In the genomic region with DNA sequence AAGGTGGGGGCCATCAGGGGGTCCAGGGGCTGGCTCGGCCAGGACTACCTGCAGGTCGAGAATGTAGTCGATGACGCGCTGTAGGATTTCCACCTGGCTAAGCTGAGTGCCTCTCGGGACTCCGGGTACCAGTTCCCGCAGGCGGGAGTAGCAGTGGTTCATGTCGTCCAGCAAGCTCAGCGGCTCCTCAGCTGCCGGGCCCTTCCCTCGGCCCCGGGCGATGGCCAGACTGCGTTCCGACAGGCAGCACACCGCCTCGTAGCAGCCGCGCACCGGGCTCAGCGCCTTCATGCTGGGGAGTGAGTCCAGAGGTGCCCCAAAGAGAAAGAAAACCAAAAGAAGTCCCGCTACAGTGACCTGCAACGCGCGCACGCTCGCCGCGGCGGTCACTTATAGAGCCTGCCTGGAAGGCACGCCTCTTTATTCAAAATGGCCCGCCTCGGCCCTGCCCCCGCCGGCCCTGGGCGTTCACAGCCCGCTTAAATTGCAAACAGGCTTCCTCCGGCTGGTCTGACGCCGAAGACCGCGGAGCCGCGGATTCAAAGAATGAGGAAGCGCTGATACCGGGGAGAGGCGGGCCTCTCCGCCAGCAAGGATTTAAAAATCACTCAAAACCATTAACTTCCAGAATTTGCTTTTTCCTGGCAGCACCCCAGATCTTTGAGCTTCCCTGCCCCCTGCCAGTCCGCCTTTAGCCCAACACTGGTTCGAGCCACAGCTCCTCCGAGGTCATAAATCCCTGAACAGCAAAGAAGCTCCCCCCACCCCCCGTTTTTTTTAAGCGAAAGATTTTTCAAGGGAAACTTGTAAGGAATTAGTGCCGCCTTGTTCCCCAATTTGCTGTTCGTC, we compare ENCODE assay signal across 1 cellular context.
A peak's percentile ranks its signal among the peaks of the same experiment; 100 is the strongest.
TF ChIP-seq lines count a peak whose summit lies in the region.

A gene with protein sequence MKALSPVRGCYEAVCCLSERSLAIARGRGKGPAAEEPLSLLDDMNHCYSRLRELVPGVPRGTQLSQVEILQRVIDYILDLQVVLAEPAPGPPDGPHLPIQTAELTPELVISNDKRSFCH (minus strand): TSS at position 366 of the 849 bp plus-strand sequence. CDS start 75 bp downstream, at position 291.

TF ChIP-seq in HepG2, 621 proteins besides CTCF, POLR2A, EP300 and RAD21 (continued from another document and continues in another):
- TF ChIP-seq, protein P1, sequence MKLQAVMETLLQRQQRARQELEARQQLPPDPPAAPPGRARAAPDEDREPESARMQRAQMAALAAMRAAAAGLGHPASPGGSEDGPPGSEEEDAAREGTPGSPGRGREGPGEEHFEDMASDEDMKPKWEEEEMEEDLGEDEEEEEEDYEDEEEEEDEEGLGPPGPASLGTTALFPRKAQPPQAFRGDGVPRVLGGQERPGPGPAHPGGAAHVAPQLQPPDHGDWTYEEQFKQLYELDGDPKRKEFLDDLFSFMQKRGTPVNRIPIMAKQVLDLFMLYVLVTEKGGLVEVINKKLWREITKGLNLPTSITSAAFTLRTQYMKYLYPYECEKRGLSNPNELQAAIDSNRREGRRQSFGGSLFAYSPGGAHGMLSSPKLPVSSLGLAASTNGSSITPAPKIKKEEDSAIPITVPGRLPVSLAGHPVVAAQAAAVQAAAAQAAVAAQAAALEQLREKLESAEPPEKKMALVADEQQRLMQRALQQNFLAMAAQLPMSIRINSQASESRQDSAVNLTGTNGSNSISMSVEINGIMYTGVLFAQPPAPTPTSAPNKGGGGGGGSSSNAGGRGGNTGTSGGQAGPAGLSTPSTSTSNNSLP (IDR thresholded peaks at IDR 0.05; ENCODE audit: low read depth, low read length): no peak
- TF ChIP-seq, protein P2, sequence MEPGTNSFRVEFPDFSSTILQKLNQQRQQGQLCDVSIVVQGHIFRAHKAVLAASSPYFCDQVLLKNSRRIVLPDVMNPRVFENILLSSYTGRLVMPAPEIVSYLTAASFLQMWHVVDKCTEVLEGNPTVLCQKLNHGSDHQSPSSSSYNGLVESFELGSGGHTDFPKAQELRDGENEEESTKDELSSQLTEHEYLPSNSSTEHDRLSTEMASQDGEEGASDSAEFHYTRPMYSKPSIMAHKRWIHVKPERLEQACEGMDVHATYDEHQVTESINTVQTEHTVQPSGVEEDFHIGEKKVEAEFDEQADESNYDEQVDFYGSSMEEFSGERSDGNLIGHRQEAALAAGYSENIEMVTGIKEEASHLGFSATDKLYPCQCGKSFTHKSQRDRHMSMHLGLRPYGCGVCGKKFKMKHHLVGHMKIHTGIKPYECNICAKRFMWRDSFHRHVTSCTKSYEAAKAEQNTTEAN (CRISPR knock-in tag; conservative IDR thresholded peaks at IDR 0.05): peak; percentile 3; the same call in 1 of the 2 replicates
- TF ChIP-seq NCOA5 (CRISPR knock-in tag; IDR thresholded peaks at IDR 0.05) (no peak), PRPF4 (IDR thresholded peaks at IDR 0.05; ENCODE audit: low read depth, low read length, poor library complexity, severe bottlenecking) (no peak), ZNF282 (IDR thresholded peaks at IDR 0.05; ENCODE audit: partially characterized antibody) (no peak), ZNF367 (CRISPR knock-in tag; IDR thresholded peaks at IDR 0.05; ENCODE audit: borderline replicate concordance) (no peak), FLYWCH1 (CRISPR knock-in tag; IDR thresholded peaks at IDR 0.05) (no peak), XBP1 (CRISPR knock-in tag; IDR thresholded peaks at IDR 0.05) (no peak), NONO (IDR thresholded peaks at IDR 0.05) (no peak), NONO (CRISPR knock-in tag; conservative IDR thresholded peaks at IDR 0.05) (peak; percentile 57; the same call in 1 of the 2 replicates), ZBTB38 (CRISPR knock-in tag; IDR thresholded peaks at IDR 0.05) (0 out of 2 replicates have a peak, but pooled peaks have one; percentile 41), MYC (CRISPR knock-in tag; IDR thresholded peaks at IDR 0.05; ENCODE audit: borderline replicate concordance) (peak; percentile 52; the same call in 1 of the 2 replicates), ZFP1 (CRISPR knock-in tag; IDR thresholded peaks at IDR 0.05) (no peak), ZNF138 (CRISPR knock-in tag; IDR thresholded peaks at IDR 0.05; ENCODE audit: low read depth) (no peak), CREM (IDR thresholded peaks at IDR 0.05) (peak; percentile 41), CREM (CRISPR knock-in tag; IDR thresholded peaks at IDR 0.05) (no peak), ZNF224 (CRISPR knock-in tag; IDR thresholded peaks at IDR 0.05) (0 out of 2 replicates have a peak, but pooled peaks have one; percentile 64), ZNF781 (CRISPR knock-in tag; IDR thresholded peaks at IDR 0.05; ENCODE audit: borderline replicate concordance, not compliant biosample characterization) (no peak), ZKSCAN1 (IDR thresholded peaks at IDR 0.05; ENCODE audit: low read length) (no peak), HNRNPH1 (optimal IDR thresholded peaks at IDR 0.05; ENCODE audit: low read depth, low read length) (no peak), ZNF772 (CRISPR knock-in tag; IDR thresholded peaks at IDR 0.05) (0 out of 2 replicates have a peak, but pooled peaks have one; percentile 61), NFE2L2 (IDR thresholded peaks at IDR 0.05; ENCODE audit: low read length) (no peak), MEF2D (CRISPR knock-in tag; IDR thresholded peaks at IDR 0.05) (no peak), ZNF776 (CRISPR knock-in tag; IDR thresholded peaks at IDR 0.05) (0 out of 2 replicates have a peak, but pooled peaks have one; percentile 50), SMC3 (IDR thresholded peaks at IDR 0.05; ENCODE audit: low read length) (no peak), PHF8 (CRISPR knock-in tag; IDR thresholded peaks at IDR 0.05) (peak; percentile 62; the same call in 1 of the 2 replicates), MTA1 (CRISPR knock-in tag; IDR thresholded peaks at IDR 0.05; ENCODE audit: borderline replicate concordance) (no peak), NFE2 (CRISPR knock-in tag; IDR thresholded peaks at IDR 0.05) (no peak), ZNF546 (CRISPR knock-in tag; conservative IDR thresholded peaks at IDR 0.05) (no peak), RELA (CRISPR knock-in tag; IDR thresholded peaks at IDR 0.05) (no peak), RCOR2 (CRISPR knock-in tag; IDR thresholded peaks at IDR 0.05) (no peak), KDM6A (CRISPR knock-in tag; IDR thresholded peaks at IDR 0.05; ENCODE audit: low read depth) (no peak), TCF7L2 (IDR thresholded peaks at IDR 0.05; ENCODE audit: low read depth, low read length) (no peak), ATF1 (CRISPR knock-in tag; IDR thresholded peaks at IDR 0.05) (no peak)
- TF ChIP-seq, protein P3, sequence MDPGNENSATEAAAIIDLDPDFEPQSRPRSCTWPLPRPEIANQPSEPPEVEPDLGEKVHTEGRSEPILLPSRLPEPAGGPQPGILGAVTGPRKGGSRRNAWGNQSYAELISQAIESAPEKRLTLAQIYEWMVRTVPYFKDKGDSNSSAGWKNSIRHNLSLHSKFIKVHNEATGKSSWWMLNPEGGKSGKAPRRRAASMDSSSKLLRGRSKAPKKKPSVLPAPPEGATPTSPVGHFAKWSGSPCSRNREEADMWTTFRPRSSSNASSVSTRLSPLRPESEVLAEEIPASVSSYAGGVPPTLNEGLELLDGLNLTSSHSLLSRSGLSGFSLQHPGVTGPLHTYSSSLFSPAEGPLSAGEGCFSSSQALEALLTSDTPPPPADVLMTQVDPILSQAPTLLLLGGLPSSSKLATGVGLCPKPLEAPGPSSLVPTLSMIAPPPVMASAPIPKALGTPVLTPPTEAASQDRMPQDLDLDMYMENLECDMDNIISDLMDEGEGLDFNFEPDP (CRISPR knock-in tag; conservative IDR thresholded peaks at IDR 0.05): no peak
- TF ChIP-seq, protein P4, sequence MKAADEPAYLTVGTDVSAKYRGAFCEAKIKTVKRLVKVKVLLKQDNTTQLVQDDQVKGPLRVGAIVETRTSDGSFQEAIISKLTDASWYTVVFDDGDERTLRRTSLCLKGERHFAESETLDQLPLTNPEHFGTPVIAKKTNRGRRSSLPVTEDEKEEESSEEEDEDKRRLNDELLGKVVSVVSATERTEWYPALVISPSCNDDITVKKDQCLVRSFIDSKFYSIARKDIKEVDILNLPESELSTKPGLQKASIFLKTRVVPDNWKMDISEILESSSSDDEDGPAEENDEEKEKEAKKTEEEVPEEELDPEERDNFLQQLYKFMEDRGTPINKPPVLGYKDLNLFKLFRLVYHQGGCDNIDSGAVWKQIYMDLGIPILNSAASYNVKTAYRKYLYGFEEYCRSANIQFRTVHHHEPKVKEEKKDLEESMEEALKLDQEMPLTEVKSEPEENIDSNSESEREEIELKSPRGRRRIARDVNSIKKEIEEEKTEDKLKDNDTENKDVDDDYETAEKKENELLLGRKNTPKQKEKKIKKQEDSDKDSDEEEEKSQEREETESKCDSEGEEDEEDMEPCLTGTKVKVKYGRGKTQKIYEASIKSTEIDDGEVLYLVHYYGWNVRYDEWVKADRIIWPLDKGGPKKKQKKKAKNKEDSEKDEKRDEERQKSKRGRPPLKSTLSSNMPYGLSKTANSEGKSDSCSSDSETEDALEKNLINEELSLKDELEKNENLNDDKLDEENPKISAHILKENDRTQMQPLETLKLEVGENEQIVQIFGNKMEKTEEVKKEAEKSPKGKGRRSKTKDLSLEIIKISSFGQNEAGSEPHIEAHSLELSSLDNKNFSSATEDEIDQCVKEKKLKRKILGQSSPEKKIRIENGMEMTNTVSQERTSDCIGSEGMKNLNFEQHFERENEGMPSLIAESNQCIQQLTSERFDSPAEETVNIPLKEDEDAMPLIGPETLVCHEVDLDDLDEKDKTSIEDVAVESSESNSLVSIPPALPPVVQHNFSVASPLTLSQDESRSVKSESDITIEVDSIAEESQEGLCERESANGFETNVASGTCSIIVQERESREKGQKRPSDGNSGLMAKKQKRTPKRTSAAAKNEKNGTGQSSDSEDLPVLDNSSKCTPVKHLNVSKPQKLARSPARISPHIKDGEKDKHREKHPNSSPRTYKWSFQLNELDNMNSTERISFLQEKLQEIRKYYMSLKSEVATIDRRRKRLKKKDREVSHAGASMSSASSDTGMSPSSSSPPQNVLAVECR (CRISPR knock-in tag; IDR thresholded peaks at IDR 0.05; ENCODE audit: borderline replicate concordance): peak; percentile 75; the same call in 1 of the 2 replicates
- TF ChIP-seq, protein P5, sequence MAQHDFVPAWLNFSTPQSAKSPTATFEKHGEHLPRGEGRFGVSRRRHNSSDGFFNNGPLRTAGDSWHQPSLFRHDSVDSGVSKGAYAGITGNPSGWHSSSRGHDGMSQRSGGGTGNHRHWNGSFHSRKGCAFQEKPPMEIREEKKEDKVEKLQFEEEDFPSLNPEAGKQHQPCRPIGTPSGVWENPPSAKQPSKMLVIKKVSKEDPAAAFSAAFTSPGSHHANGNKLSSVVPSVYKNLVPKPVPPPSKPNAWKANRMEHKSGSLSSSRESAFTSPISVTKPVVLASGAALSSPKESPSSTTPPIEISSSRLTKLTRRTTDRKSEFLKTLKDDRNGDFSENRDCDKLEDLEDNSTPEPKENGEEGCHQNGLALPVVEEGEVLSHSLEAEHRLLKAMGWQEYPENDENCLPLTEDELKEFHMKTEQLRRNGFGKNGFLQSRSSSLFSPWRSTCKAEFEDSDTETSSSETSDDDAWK (CRISPR knock-in tag; IDR thresholded peaks at IDR 0.05): no peak
- TF ChIP-seq, protein P6, sequence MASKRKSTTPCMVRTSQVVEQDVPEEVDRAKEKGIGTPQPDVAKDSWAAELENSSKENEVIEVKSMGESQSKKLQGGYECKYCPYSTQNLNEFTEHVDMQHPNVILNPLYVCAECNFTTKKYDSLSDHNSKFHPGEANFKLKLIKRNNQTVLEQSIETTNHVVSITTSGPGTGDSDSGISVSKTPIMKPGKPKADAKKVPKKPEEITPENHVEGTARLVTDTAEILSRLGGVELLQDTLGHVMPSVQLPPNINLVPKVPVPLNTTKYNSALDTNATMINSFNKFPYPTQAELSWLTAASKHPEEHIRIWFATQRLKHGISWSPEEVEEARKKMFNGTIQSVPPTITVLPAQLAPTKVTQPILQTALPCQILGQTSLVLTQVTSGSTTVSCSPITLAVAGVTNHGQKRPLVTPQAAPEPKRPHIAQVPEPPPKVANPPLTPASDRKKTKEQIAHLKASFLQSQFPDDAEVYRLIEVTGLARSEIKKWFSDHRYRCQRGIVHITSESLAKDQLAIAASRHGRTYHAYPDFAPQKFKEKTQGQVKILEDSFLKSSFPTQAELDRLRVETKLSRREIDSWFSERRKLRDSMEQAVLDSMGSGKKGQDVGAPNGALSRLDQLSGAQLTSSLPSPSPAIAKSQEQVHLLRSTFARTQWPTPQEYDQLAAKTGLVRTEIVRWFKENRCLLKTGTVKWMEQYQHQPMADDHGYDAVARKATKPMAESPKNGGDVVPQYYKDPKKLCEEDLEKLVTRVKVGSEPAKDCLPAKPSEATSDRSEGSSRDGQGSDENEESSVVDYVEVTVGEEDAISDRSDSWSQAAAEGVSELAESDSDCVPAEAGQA (IDR thresholded peaks at IDR 0.05; ENCODE audit: low read depth): no peak
- TF ChIP-seq, protein P6 (CRISPR knock-in tag; IDR thresholded peaks at IDR 0.05; ENCODE audit: borderline replicate concordance): peak; percentile 88; the same call in 1 of the 2 replicates
- TF ChIP-seq, protein P7, sequence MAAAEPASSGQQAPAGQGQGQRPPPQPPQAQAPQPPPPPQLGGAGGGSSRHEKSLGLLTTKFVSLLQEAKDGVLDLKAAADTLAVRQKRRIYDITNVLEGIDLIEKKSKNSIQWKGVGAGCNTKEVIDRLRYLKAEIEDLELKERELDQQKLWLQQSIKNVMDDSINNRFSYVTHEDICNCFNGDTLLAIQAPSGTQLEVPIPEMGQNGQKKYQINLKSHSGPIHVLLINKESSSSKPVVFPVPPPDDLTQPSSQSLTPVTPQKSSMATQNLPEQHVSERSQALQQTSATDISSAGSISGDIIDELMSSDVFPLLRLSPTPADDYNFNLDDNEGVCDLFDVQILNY (CRISPR knock-in tag; conservative IDR thresholded peaks at IDR 0.05): no peak
